In genomic region chr11:134001596-134001995, GRCh38 we compare ENCODE assay signal across 6 cellular contexts. TPM values are rescaled to one million over a fixed set of nuclear protein-coding genes. Genes with fewer than 3 reads are reported as not detected.
"Had no signal": no experiment of that assay in that cellular context is flagged by ENCODE, and none has a peak within 500 bp of the region (broad histone marks: within the 10 kb centered on the region; RNA-seq: fewer than 3 reads in every experiment).

No MANE protein-coding gene starts in this region.

- H3K4me1 Mint-ChIP-seq: GM23338 had no signal

- H3K4me3 ChIP-seq: GM23338, K562 had no signal

- H2AFZ ChIP-seq: GM23338 had no signal

- DNase-seq: H9, HCEC 1CT, IMR-90, KG1 had no signal

- H3K4me3 Mint-ChIP-seq: GM23338, H9 had no signal

- H3K4me2 ChIP-seq: GM23338 had no signal

- H3K27ac Mint-ChIP-seq: GM23338, H9 had no signal

- ATAC-seq: GM23338, K562 had no signal

- H3K9me3 Mint-ChIP-seq: GM23338, H9 had no signal

RNA-seq across cellular contexts. Expression of gene IGSF9B, which starts 44.8 kb away (rescaled TPM):
- polyA plus RNA-seq: K562 had no signal
